8 cellular contexts compared by ENCODE assay signal in genomic region chr17:55326030-55326429, GRCh38.
"Had no signal": no experiment of that assay in that cellular context is flagged by ENCODE, and none has a peak within 500 bp of the region (broad histone marks: within the 10 kb centered on the region; RNA-seq: fewer than 3 reads in every experiment).

No MANE protein-coding gene starts in this region.

- FAIRE-seq: G401.6, GM12891, GM12892, GM18507, GM19239 had no signal

- DNase-seq: GDM1, GF-D8 had no signal

- ATAC-seq: GM12878 had no signal

- H3K4me3 ChIP-seq: GM12878 had no signal
